9 cellular contexts compared by ENCODE assay signal in genomic region chr19:37931941-37932655, GRCh38. TPM values are rescaled to one million over a fixed set of nuclear protein-coding genes. Genes with fewer than 3 reads are reported as not detected.
A peak's percentile ranks its signal among the peaks of the same experiment; 100 is the strongest.
DNase-seq lines count a peak whose midpoint lies in the region; ATAC-seq and TF ChIP-seq lines count a peak whose summit lies in the region.
"Had no signal": no experiment of that assay in that cellular context is flagged by ENCODE, and none has a peak within 500 bp of the region (broad histone marks: within the 10 kb centered on the region; RNA-seq: fewer than 3 reads in every experiment).

No MANE protein-coding gene starts in this region.

- intact Hi-C loops in activated naive CD4-positive, alpha-beta T cell treated with anti-CD3 and anti-CD28 coated beads for 36 hours (cut with micrococcal nuclease), result no loop called here

- TF ChIP-seq EP300 in Ishikawa (IDR thresholded peaks at IDR 0.05; ENCODE audit: borderline replicate concordance), result peak; percentile 79; the same call in 1 of the 2 replicates

- peaks cover 31% of the 10 kb centered on the region for H3K36me3 Mint-ChIP-seq in activated naive CD4-positive, alpha-beta T cell treated with anti-CD3 and anti-CD28 coated beads for 36 hours (ENCODE audit: low read depth)
- peaks cover 8% of the 10 kb centered on the region for H3K36me3 Mint-ChIP-seq in activated naive CD4-positive, alpha-beta T cell treated with anti-CD3 and anti-CD28 coated beads, Interleukin-2, amount 10 ng/mL, durations not matched to agents 7 days and 5 days
- peaks cover 0 to 10% of the 10 kb centered on the region in 2 donors for H3K36me3 Mint-ChIP-seq in naive B cell

- CTCF ChIA-PET in activated naive CD4-positive, alpha-beta T cell treated with anti-CD3 and anti-CD28 coated beads for 36 hours (lab: Charles Lee), result interaction anchor here (0.7 to 1.4 kb wide), 2 partner anchors 30 to 33 kb away, joined by 3 to 4 read pairs; no protein-coding TSS in a partner anchor
- CTCF ChIA-PET in activated naive CD4-positive, alpha-beta T cell treated with anti-CD3 and anti-CD28 coated beads, Interleukin-2, amount 10 ng/mL, durations not matched to agents 7 days and 5 days (lab: Charles Lee), result interaction anchor here (0.9 to 1.0 kb wide), 2 partner anchors 14 to 29 kb away, joined by 3 read pairs; no protein-coding TSS in a partner anchor

- DNase-seq in activated naive CD4-positive, alpha-beta T cell treated with anti-CD3 and anti-CD28 coated beads for 36 hours, result peak; percentile 29
- no peak for DNase-seq in activated naive CD4-positive, alpha-beta T cell treated with anti-CD3 and anti-CD28 coated beads, Interleukin-2, amount 10 ng/mL, durations not matched to agents 7 days and 5 days
- DNase-seq in RPMI8226 (peak; percentile 73), fibroblast of pulmonary artery (ENCODE audit: low read depth) (peak; percentile 65), naive B cell (peak; percentile 45)

- no peak overlapping the region for H3K4me3 Mint-ChIP-seq in activated naive CD4-positive, alpha-beta T cell treated with anti-CD3 and anti-CD28 coated beads for 36 hours
- no peak overlapping the region for H3K4me3 Mint-ChIP-seq in activated naive CD4-positive, alpha-beta T cell treated with anti-CD3 and anti-CD28 coated beads, Interleukin-2, amount 10 ng/mL, durations not matched to agents 7 days and 5 days
- peak overlapping the region; percentile 80 to 94 (median 86) for H3K4me3 Mint-ChIP-seq in naive B cell

- peak overlapping the region; percentile 28 for H3K4me3 ChIP-seq in fibroblast of pulmonary artery (replicated peaks; ENCODE audit: low read depth, low read length)

- peaks cover 10% of the 10 kb centered on the region for H3K4me1 Mint-ChIP-seq in activated naive CD4-positive, alpha-beta T cell treated with anti-CD3 and anti-CD28 coated beads for 36 hours (ENCODE audit: low read depth)
- H3K4me1 Mint-ChIP-seq in activated naive CD4-positive, alpha-beta T cell treated with anti-CD3 and anti-CD28 coated beads, Interleukin-2, amount 10 ng/mL, durations not matched to agents 7 days and 5 days, result no peaks in the 10 kb centered on the region
- peaks cover 66 to 98% (median 90%) of the 10 kb centered on the region in 3 donors for H3K4me1 Mint-ChIP-seq in naive B cell

- ATAC-seq in naive B cell (ENCODE audit: low read depth in 2 of 2) (peak; percentile 18 to 20), HG03045 (IDR thresholded peaks at IDR 0.05; ENCODE audit: unreplicated experiment) (no peak), HG02885 (IDR thresholded peaks at IDR 0.05; ENCODE audit: poor library complexity, unreplicated experiment) (no peak)

- H3K27me3 Mint-ChIP-seq in activated naive CD4-positive, alpha-beta T cell treated with anti-CD3 and anti-CD28 coated beads for 36 hours (ENCODE audit: low read depth), result no peaks in the 10 kb centered on the region
- no peaks in the 10 kb centered on the region for H3K27me3 Mint-ChIP-seq in activated naive CD4-positive, alpha-beta T cell treated with anti-CD3 and anti-CD28 coated beads, Interleukin-2, amount 10 ng/mL, durations not matched to agents 7 days and 5 days
- H3K27me3 Mint-ChIP-seq in naive B cell, result no peaks in the 10 kb centered on the region

- peaks cover 18% of the 10 kb centered on the region for H3K9me3 Mint-ChIP-seq in activated naive CD4-positive, alpha-beta T cell treated with anti-CD3 and anti-CD28 coated beads for 36 hours
- H3K9me3 Mint-ChIP-seq in activated naive CD4-positive, alpha-beta T cell treated with anti-CD3 and anti-CD28 coated beads, Interleukin-2, amount 10 ng/mL, durations not matched to agents 7 days and 5 days, result peaks cover 21% of the 10 kb centered on the region
- H3K9me3 Mint-ChIP-seq in naive B cell, result peaks cover 0 to 8% (median 4%) of the 10 kb centered on the region in 7 donors

- TF ChIP-seq CTCF in fibroblast of pulmonary artery (IDR thresholded peaks at IDR 0.05; ENCODE audit: low read length, missing control alignments), result peak; percentile 15

- no peak overlapping the region for H3K27ac Mint-ChIP-seq in activated naive CD4-positive, alpha-beta T cell treated with anti-CD3 and anti-CD28 coated beads for 36 hours
- no peak overlapping the region for H3K27ac Mint-ChIP-seq in activated naive CD4-positive, alpha-beta T cell treated with anti-CD3 and anti-CD28 coated beads, Interleukin-2, amount 10 ng/mL, durations not matched to agents 7 days and 5 days
- peak overlapping the region; percentile 75 to 98 (median 96) for H3K27ac Mint-ChIP-seq in naive B cell

- TF ChIP-seq RAD21 in Ishikawa (IDR thresholded peaks at IDR 0.05; ENCODE audit: low read depth), result no peak

TF ChIP-seq in Ishikawa, 13 proteins besides CTCF, POLR2A, EP300 and RAD21:
- TF ChIP-seq USF1 (IDR thresholded peaks at IDR 0.05) (peak; percentile 85), TEAD4 (IDR thresholded peaks at IDR 0.05) (peak; percentile 98), NFIC (IDR thresholded peaks at IDR 0.05) (peak; percentile 83), YY1 (IDR thresholded peaks at IDR 0.05; ENCODE audit: low read depth) (no peak), REST (IDR thresholded peaks at IDR 0.05; ENCODE audit: low read depth) (no peak), CEBPB (IDR thresholded peaks at IDR 0.05) (peak; percentile 3; the same call in 1 of the 2 replicates), EGR1 (IDR thresholded peaks at IDR 0.05) (0 out of 2 replicates have a peak, but pooled peaks have one; percentile 37), MAX (IDR thresholded peaks at IDR 0.05) (peak; percentile 97), CREB1 (IDR thresholded peaks at IDR 0.05; ENCODE audit: low read depth) (no peak), TAF1 (IDR thresholded peaks at IDR 0.05; ENCODE audit: low read depth) (peak; percentile 70; the same call in 1 of the 2 replicates), ZBTB7A (IDR thresholded peaks at IDR 0.05; ENCODE audit: low read depth) (peak; percentile 63), TCF12 (IDR thresholded peaks at IDR 0.05; ENCODE audit: low read depth) (peak; percentile 94), FOXM1 (IDR thresholded peaks at IDR 0.05; ENCODE audit: borderline replicate concordance, low read depth) (peak; percentile 61; the same call in 1 of the 2 replicates)

RNA-seq across cellular contexts. Expression of gene SIPA1L3, which starts 25.1 kb away (rescaled TPM):
- total RNA-seq in activated naive CD4-positive, alpha-beta T cell treated with anti-CD3 and anti-CD28 coated beads for 36 hours, result 10 to 100 TPM in 1 of 2 experiments, 1 to 10 TPM in 1; 8.1 to 10.4 TPM
- polyA plus RNA-seq in naive B cell (ENCODE audit: low read depth in 6 of 6), result 10 to 100 TPM in 5 of 6 donors, 1 to 10 TPM in 1; 9.2 to 43.0 (median 19.5) TPM

RNA-seq across cellular contexts. Expression of gene WDR87, which starts 25.7 kb away (rescaled TPM):
- total RNA-seq in activated naive CD4-positive, alpha-beta T cell treated with anti-CD3 and anti-CD28 coated beads for 36 hours, result not detected
- under 1 TPM in 1 of 6 donors, not detected in 5; 0.03 TPM for polyA plus RNA-seq in naive B cell (ENCODE audit: low read depth in 6 of 6)
- polyA plus RNA-seq: adipose tissue had no signal

Comparison
In these comparisons a context has a peak if more than half of its experiments do, and no peak if none do; other contexts are left out.
1. H3K27ac Mint-ChIP-seq: peak in naive B cell (6 of 6); none in activated naive CD4-positive, alpha-beta T cell treated with anti-CD3 and anti-CD28 coated beads for 36 hours (single experiment) and activated naive CD4-positive, alpha-beta T cell treated with anti-CD3 and anti-CD28 coated beads, Interleukin-2, amount 10 ng/mL, durations not matched to agents 7 days and 5 days (single experiment).
2. H3K4me3 Mint-ChIP-seq: peak in naive B cell (8 of 8); none in activated naive CD4-positive, alpha-beta T cell treated with anti-CD3 and anti-CD28 coated beads for 36 hours (single experiment) and activated naive CD4-positive, alpha-beta T cell treated with anti-CD3 and anti-CD28 coated beads, Interleukin-2, amount 10 ng/mL, durations not matched to agents 7 days and 5 days (single experiment).
3. ATAC-seq: peak in naive B cell (2 of 2); none in HG03045 (single experiment) and HG02885 (single experiment).